1 cellular context compared by ENCODE assay signal in genomic region chr6:111088668-111089003, GRCh38.
TF ChIP-seq lines count a peak whose summit lies in the region.

No MANE protein-coding gene starts in this region.

TF ChIP-seq in H1, 55 proteins besides CTCF, POLR2A, EP300 and RAD21:
- TF ChIP-seq MAFK (IDR thresholded peaks at IDR 0.05; ENCODE audit: low read depth, low read length) (peak; percentile 56), SAP30 (IDR thresholded peaks at IDR 0.05; ENCODE audit: insufficient read depth, insufficient replicate concordance, low read length) (no peak)
